ENCODE assay signal across 25 cellular contexts in genomic region chr14:30822080-30822571, GRCh38. TPM values are rescaled to one million over a fixed set of nuclear protein-coding genes. Genes with fewer than 3 reads are reported as not detected.
DNase-seq lines count a peak whose midpoint lies in the region; ATAC-seq and TF ChIP-seq lines count a peak whose summit lies in the region.
"Had no signal": no experiment of that assay in that cellular context is flagged by ENCODE, and none has a peak within 500 bp of the region (broad histone marks: within the 10 kb centered on the region; RNA-seq: fewer than 3 reads in every experiment).

No MANE protein-coding gene starts in this region.

- H3K4me1 ChIP-seq in PC-9 (replicated peaks; ENCODE audit: insufficient read depth) (no peaks in the 10 kb centered on the region), body of pancreas (peaks cover 15% of the 10 kb centered on the region)
- H3K4me1 ChIP-seq: BE2C had no signal

- H3K79me2 ChIP-seq in PC-9 (ENCODE audit: low read depth), result no peaks in the 10 kb centered on the region

- DNase-seq in CMK (ENCODE audit: low read depth) (peak; percentile 68), PC-9 (no peak), body of pancreas (peak; percentile 29 to 56 (median 40)), left colon (peak in 1 of 2 donors; percentile 9), type B pancreatic cell (ENCODE audit: extremely low spot score, unreplicated experiment) (no peak), NCI-H187 (lab: John Stamatoyannopoulos, UW) (no peak), epidermal melanocyte (ENCODE audit: insufficient read length, low spot score) (no peak)
- DNase-seq: 8988T; ACHN; BE2C; DMS153; DND-41; NCI-H1092; NCI-H1417 treated with DMSO at 0.1 percent for 48 hours; NCI-H187 treated with DMSO at 0.1 percent for 48 hours; NCI-H2107; NCI-H446; NCI-H524 treated with DMSO at 0.1 percent for 48 hours; NCI-H774; NK-92 treated with Interleukin-12 subunit alpha and Interleukin-12 subunit beta, amount 100 ng/mL, for 24 hours; RPMI8226; SHP77 had no signal

- no peaks in the 10 kb centered on the region for H3K9me3 ChIP-seq in PC-9 (ENCODE audit: insufficient read depth, low read depth)
- peaks cover 0 to 6% (median 0%) of the 10 kb centered on the region in 3 donors for H3K9me3 ChIP-seq in body of pancreas

- no peak overlapping the region for H3K4me3 Mint-ChIP-seq in type B pancreatic cell
- H3K4me3 Mint-ChIP-seq: CD14-positive monocyte, IgD-negative memory B cell had no signal

- BruUV-seq in PC-9 (replicated peaks; lab: Mats Ljungman, UMichigan), result no TSS peak

- intact Hi-C loops in PC-9 (cut with micrococcal nuclease; ENCODE audit: unreplicated experiment), result no loop called here
- intact Hi-C loops in body of pancreas (cut with DNase I), result no loop called here
- intact Hi-C loops in left colon (cut with DNase I, micrococcal nuclease), result no loop called here

- TF ChIP-seq CTCF in PC-9 (conservative IDR thresholded peaks at IDR 0.05), result no peak
- no peak for TF ChIP-seq CTCF in body of pancreas (IDR thresholded peaks at IDR 0.05)
- no peak for TF ChIP-seq CTCF in type B pancreatic cell (conservative IDR thresholded peaks at IDR 0.05)

- CTCF ChIA-PET in PC-9 (lab: Charles Lee), result no interaction called here

- H3K9me2 ChIP-seq in PC-9 (ENCODE audit: insufficient read depth), result no peaks in the 10 kb centered on the region

- no peak overlapping the region for H3K4me2 ChIP-seq in PC-9

- POLR2A ChIA-PET in PC-9 (lab: Charles Lee; ENCODE audit: unreplicated experiment), result no interaction called here

- 25% methylated on average over 7 of the region's 7 CpGs for WGBS in body of pancreas, 2 donors

- H3K36me3 ChIP-seq in PC-9 (ENCODE audit: low read depth), result no peaks in the 10 kb centered on the region
- H3K36me3 ChIP-seq in body of pancreas (replicated peaks in 1 of 2; ENCODE audit: insufficient read depth in 1 of 2, low read depth in 2 of 2), result no peaks in the 10 kb centered on the region
- H3K36me3 ChIP-seq: BE2C had no signal

- peak overlapping the region; percentile 52; the same call in 1 of the 2 replicates for H2AFZ ChIP-seq in PC-9

- H3F3A ChIP-seq in PC-9 (ENCODE audit: insufficient read depth, low read depth), result no peaks in the 10 kb centered on the region

- H3K4me1 Mint-ChIP-seq in type B pancreatic cell (ENCODE audit: unreplicated experiment), result no peaks in the 10 kb centered on the region
- H3K4me1 Mint-ChIP-seq: CD14-positive monocyte had no signal

- H3K36me3 Mint-ChIP-seq in type B pancreatic cell, result no peaks in the 10 kb centered on the region

- H3K9me3 Mint-ChIP-seq in type B pancreatic cell, result no peaks in the 10 kb centered on the region

- peak in 2 of 3 donors; percentile 33 to 51 for TF ChIP-seq POLR2A in body of pancreas (IDR thresholded peaks at IDR 0.05)

- no peaks in the 10 kb centered on the region for H4K20me1 ChIP-seq in PC-9 (ENCODE audit: insufficient read depth)

- ATAC-seq in body of pancreas (peak; percentile 85), left colon (peak; percentile 98), HG03280 (IDR thresholded peaks at IDR 0.05; ENCODE audit: unreplicated experiment) (no peak)

- no peak overlapping the region for H3K27ac Mint-ChIP-seq in type B pancreatic cell
- H3K27ac Mint-ChIP-seq: CD14-positive monocyte, IgD-negative memory B cell had no signal

- no peak overlapping the region for H3K4me3 ChIP-seq in PC-9
- H3K4me3 ChIP-seq in body of pancreas, result no peak overlapping the region

- H3K27ac ChIP-seq in PC-9 (no peak overlapping the region), body of pancreas (peak overlapping the region in 3 of 4 donors; percentile 67 to 74 (median 72))

- H3K27me3 ChIP-seq in PC-9 (ENCODE audit: insufficient read depth, low read depth) (no peaks in the 10 kb centered on the region), body of pancreas (no peaks in the 10 kb centered on the region)

- H3K27me3 Mint-ChIP-seq in type B pancreatic cell, result no peaks in the 10 kb centered on the region

RNA-seq across cellular contexts. Expression of gene COCH, which starts 52.2 kb away (rescaled TPM):
- total RNA-seq in PC-9 (2021) (1.4 and 1.5 TPM in 2 replicates), body of pancreas (1 to 10 TPM; 4.0 to 9.6 TPM), left colon (1 to 10 TPM; 3.1 to 4.4 TPM), type B pancreatic cell (ENCODE audit: low replicate concordance) (5.9 and 8.5 TPM in 2 replicates)

Comparison
In these comparisons a context has a peak if more than half of its experiments do, and no peak if none do; other contexts are left out.
1. DNase-seq: peak in CMK (single experiment) and body of pancreas (4 of 4); none in PC-9 (0 of 2), type B pancreatic cell (single experiment), NCI-H187 (0 of 2) and epidermal melanocyte (single experiment).